8 cellular contexts compared by ENCODE assay signal in genomic region chr15:85730001-85730820, GRCh38.
DNase-seq lines count a peak whose midpoint lies in the region; ATAC-seq and TF ChIP-seq lines count a peak whose summit lies in the region.

No MANE protein-coding gene starts in this region.

- H3K27me3 ChIP-seq in brain microvascular endothelial cell (replicated peaks), result no peaks in the 10 kb centered on the region

- H3K4me3 Mint-ChIP-seq in immature natural killer cell, result no peak overlapping the region
- H3K4me3 Mint-ChIP-seq in stimulated activated memory B cell treated with anti-CD40 and anti-IgM and Interleukin-4, amounts not matched to agents 10 μg/mL and 1 μg/mL and 100 μg/mL, for 72 hours, result no peak overlapping the region

- H3K36me3 ChIP-seq in brain microvascular endothelial cell (replicated peaks), result peaks cover 34% of the 10 kb centered on the region

- DNase-seq in DMS114 treated with DMSO at 0.1 percent for 48 hours (lab: John Stamatoyannopoulos, UW; ENCODE audit: unreplicated experiment) (peak; percentile 75), RPMI8226 (peak; percentile 72), brain microvascular endothelial cell (peak; percentile 56), immature natural killer cell (peak; percentile 51 to 57 (median 55)), ureter (ENCODE audit: low spot score) (no peak)

- H3K27ac ChIP-seq in brain microvascular endothelial cell, result no peak overlapping the region

- H3K9me3 Mint-ChIP-seq in immature natural killer cell, result peaks cover 0 to 13% (median 4%) of the 10 kb centered on the region in 6 donors
- H3K9me3 Mint-ChIP-seq in stimulated activated memory B cell treated with anti-CD40 and anti-IgM and Interleukin-4, amounts not matched to agents 10 μg/mL and 1 μg/mL and 100 μg/mL, for 72 hours, result peaks cover 13% of the 10 kb centered on the region

- in situ Hi-C loops in brain microvascular endothelial cell (cut with HindIII; ENCODE audit: low pct_ligation_motif_present, low sequenced_read_pairs), result no loop called here

- TF ChIP-seq CTCF in LNCAP (IDR thresholded peaks at IDR 0.05), result peak; percentile 79
- peak; percentile 66 for TF ChIP-seq CTCF in brain microvascular endothelial cell (IDR thresholded peaks at IDR 0.05; ENCODE audit: low read depth, low read length, missing control alignments)

- ATAC-seq in GM21423 (IDR thresholded peaks at IDR 0.05; ENCODE audit: unreplicated experiment), result peak; percentile 65
- peak; percentile 62 for ATAC-seq in stimulated activated memory B cell treated with anti-CD40 and anti-IgM and Interleukin-4, amounts not matched to agents 10 μg/mL and 1 μg/mL and 100 μg/mL, for 72 hours

- peaks cover 2 to 16% (median 5%) of the 10 kb centered on the region in 3 donors for H3K27me3 Mint-ChIP-seq in immature natural killer cell (ENCODE audit: low read depth in 3 of 3)
- no peaks in the 10 kb centered on the region for H3K27me3 Mint-ChIP-seq in stimulated activated memory B cell treated with anti-CD40 and anti-IgM and Interleukin-4, amounts not matched to agents 10 μg/mL and 1 μg/mL and 100 μg/mL, for 72 hours

- peaks cover 44 to 81% (median 59%) of the 10 kb centered on the region in 3 donors for H3K36me3 Mint-ChIP-seq in immature natural killer cell
- H3K36me3 Mint-ChIP-seq in stimulated activated memory B cell treated with anti-CD40 and anti-IgM and Interleukin-4, amounts not matched to agents 10 μg/mL and 1 μg/mL and 100 μg/mL, for 72 hours, result peaks cover 84% of the 10 kb centered on the region

- peaks cover 2 to 49% of the 10 kb centered on the region in 2 donors for H3K4me1 Mint-ChIP-seq in immature natural killer cell
- H3K4me1 Mint-ChIP-seq in stimulated activated memory B cell treated with anti-CD40 and anti-IgM and Interleukin-4, amounts not matched to agents 10 μg/mL and 1 μg/mL and 100 μg/mL, for 72 hours, result peaks cover 13% of the 10 kb centered on the region

- H3K27ac Mint-ChIP-seq in immature natural killer cell, result peak overlapping the region; percentile 41 to 81 (median 78)
- H3K27ac Mint-ChIP-seq in stimulated activated memory B cell treated with anti-CD40 and anti-IgM and Interleukin-4, amounts not matched to agents 10 μg/mL and 1 μg/mL and 100 μg/mL, for 72 hours, result peak overlapping the region; percentile 33

- H3K4me3 ChIP-seq in brain microvascular endothelial cell (ENCODE audit: low read depth, low read length), result no peak overlapping the region
